In the genomic region with DNA sequence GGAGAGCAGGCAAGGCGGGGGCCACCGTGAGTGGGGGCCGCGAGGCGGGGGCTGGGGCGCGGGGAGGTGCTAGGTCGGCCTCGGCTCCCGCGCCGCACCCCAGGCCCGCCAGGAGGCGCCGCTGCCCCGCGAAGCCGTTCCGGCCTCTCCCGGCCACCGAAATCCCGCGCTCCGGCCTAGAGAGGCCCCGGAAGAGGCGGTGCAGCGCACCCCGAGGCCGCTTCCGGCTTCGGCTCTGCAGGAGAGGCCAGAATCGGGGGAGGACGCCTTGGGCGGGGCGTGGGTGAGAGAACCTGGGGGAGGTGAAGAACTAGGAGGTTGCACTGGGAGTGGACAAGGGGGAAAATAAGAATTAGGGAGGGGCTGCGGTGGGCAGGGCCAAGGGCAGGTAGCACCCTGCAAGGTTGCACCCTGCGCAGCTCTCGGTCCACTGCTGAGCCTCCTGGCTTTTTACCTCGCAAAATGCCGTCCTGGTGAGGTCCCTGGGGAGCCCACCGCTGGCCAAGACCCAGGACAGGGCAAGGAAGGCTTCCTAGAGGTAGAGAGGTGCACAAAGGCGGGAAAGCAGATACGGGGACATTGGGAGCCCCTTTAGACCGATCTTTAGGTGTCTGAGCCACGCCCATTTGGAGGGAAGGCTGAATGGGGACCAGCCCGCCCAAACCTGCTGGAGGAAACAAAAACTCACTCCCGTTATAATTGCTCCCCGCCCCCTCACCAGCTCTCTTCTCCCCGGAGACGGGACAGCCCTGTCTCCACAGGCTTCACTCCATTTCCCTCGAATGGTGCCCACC, we compare ENCODE assay signal across 1 cellular context.
TF ChIP-seq lines count a peak whose summit lies in the region.

No MANE protein-coding gene starts in this region.

TF ChIP-seq in HepG2, 621 proteins besides CTCF, POLR2A, EP300 and RAD21 (continued from another document and continues in another):
- TF ChIP-seq, protein P1, sequence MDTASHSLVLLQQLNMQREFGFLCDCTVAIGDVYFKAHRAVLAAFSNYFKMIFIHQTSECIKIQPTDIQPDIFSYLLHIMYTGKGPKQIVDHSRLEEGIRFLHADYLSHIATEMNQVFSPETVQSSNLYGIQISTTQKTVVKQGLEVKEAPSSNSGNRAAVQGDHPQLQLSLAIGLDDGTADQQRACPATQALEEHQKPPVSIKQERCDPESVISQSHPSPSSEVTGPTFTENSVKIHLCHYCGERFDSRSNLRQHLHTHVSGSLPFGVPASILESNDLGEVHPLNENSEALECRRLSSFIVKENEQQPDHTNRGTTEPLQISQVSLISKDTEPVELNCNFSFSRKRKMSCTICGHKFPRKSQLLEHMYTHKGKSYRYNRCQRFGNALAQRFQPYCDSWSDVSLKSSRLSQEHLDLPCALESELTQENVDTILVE (CRISPR knock-in tag; IDR thresholded peaks at IDR 0.05) = peak; percentile 92
- peak; percentile 72; the same call in 1 of the 2 replicates for TF ChIP-seq TIGD3 (CRISPR knock-in tag; IDR thresholded peaks at IDR 0.05; ENCODE audit: borderline replicate concordance)
- TF ChIP-seq PRDM4 (CRISPR knock-in tag; IDR thresholded peaks at IDR 0.05; ENCODE audit: borderline replicate concordance) = no peak
- peak; percentile 56; the same call in 1 of the 2 replicates for TF ChIP-seq KDM5A (IDR thresholded peaks at IDR 0.05; ENCODE audit: borderline replicate concordance, low read length)
- TF ChIP-seq ZBTB3 (CRISPR knock-in tag; IDR thresholded peaks at IDR 0.05; ENCODE audit: borderline replicate concordance, low read depth) = no peak; the same call in 1 of the 2 replicates
- TF ChIP-seq, protein P2, sequence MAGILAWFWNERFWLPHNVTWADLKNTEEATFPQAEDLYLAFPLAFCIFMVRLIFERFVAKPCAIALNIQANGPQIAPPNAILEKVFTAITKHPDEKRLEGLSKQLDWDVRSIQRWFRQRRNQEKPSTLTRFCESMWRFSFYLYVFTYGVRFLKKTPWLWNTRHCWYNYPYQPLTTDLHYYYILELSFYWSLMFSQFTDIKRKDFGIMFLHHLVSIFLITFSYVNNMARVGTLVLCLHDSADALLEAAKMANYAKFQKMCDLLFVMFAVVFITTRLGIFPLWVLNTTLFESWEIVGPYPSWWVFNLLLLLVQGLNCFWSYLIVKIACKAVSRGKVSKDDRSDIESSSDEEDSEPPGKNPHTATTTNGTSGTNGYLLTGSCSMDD (CRISPR knock-in tag; IDR thresholded peaks at IDR 0.05) = no peak
- TF ChIP-seq ZNF556 (CRISPR knock-in tag; IDR thresholded peaks at IDR 0.05; ENCODE audit: borderline replicate concordance) = peak; percentile 65
- TF ChIP-seq KDM4B (CRISPR knock-in tag; IDR thresholded peaks at IDR 0.05) = 0 out of 2 replicates have a peak, but pooled peaks have one; percentile 41
- TF ChIP-seq NCOA1 (CRISPR knock-in tag; IDR thresholded peaks at IDR 0.05) = peak; percentile 77; the same call in 1 of the 2 replicates
- TF ChIP-seq, protein P3, sequence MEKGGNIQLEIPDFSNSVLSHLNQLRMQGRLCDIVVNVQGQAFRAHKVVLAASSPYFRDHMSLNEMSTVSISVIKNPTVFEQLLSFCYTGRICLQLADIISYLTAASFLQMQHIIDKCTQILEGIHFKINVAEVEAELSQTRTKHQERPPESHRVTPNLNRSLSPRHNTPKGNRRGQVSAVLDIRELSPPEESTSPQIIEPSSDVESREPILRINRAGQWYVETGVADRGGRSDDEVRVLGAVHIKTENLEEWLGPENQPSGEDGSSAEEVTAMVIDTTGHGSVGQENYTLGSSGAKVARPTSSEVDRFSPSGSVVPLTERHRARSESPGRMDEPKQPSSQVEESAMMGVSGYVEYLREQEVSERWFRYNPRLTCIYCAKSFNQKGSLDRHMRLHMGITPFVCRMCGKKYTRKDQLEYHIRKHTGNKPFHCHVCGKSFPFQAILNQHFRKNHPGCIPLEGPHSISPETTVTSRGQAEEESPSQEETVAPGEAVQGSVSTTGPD (CRISPR knock-in tag; IDR thresholded peaks at IDR 0.05) = no peak
- no peak for TF ChIP-seq SOX13 (IDR thresholded peaks at IDR 0.05)
- peak in 1 of 2 experiments; percentile 54; a peak in 1 of 4 replicates for TF ChIP-seq SOX13 (CRISPR knock-in tag; conservative IDR thresholded peaks at IDR 0.05 in 1 of 2, IDR thresholded peaks at IDR 0.05 in 1 of 2)
- no peak for TF ChIP-seq NR2F2 (IDR thresholded peaks at IDR 0.05; ENCODE audit: borderline replicate concordance, low read depth)
- TF ChIP-seq JUN (CRISPR knock-in tag; IDR thresholded peaks at IDR 0.05) = no peak
- TF ChIP-seq, protein P4, sequence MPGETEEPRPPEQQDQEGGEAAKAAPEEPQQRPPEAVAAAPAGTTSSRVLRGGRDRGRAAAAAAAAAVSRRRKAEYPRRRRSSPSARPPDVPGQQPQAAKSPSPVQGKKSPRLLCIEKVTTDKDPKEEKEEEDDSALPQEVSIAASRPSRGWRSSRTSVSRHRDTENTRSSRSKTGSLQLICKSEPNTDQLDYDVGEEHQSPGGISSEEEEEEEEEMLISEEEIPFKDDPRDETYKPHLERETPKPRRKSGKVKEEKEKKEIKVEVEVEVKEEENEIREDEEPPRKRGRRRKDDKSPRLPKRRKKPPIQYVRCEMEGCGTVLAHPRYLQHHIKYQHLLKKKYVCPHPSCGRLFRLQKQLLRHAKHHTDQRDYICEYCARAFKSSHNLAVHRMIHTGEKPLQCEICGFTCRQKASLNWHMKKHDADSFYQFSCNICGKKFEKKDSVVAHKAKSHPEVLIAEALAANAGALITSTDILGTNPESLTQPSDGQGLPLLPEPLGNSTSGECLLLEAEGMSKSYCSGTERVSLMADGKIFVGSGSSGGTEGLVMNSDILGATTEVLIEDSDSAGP (CRISPR knock-in tag; IDR thresholded peaks at IDR 0.05; ENCODE audit: borderline replicate concordance) = peak; percentile 93; the same call in 1 of the 2 replicates
- peak; percentile 80 for TF ChIP-seq PRDM10 (CRISPR knock-in tag; IDR thresholded peaks at IDR 0.05; ENCODE audit: low read depth)
- TF ChIP-seq ZNF484 (CRISPR knock-in tag; IDR thresholded peaks at IDR 0.05; ENCODE audit: borderline replicate concordance, low read depth) = no peak
- TF ChIP-seq, protein P5, sequence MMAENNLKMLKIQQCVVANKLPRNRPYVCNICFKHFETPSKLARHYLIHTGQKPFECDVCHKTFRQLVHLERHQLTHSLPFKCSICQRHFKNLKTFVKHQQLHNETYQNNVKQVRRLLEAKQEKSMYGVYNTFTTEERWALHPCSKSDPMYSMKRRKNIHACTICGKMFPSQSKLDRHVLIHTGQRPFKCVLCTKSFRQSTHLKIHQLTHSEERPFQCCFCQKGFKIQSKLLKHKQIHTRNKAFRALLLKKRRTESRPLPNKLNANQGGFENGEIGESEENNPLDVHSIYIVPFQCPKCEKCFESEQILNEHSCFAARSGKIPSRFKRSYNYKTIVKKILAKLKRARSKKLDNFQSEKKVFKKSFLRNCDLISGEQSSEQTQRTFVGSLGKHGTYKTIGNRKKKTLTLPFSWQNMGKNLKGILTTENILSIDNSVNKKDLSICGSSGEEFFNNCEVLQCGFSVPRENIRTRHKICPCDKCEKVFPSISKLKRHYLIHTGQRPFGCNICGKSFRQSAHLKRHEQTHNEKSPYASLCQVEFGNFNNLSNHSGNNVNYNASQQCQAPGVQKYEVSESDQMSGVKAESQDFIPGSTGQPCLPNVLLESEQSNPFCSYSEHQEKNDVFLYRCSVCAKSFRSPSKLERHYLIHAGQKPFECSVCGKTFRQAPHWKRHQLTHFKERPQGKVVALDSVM (CRISPR knock-in tag; IDR thresholded peaks at IDR 0.05) = peak; percentile 94
- TF ChIP-seq ATF4 (CRISPR knock-in tag; IDR thresholded peaks at IDR 0.05) = no peak
- TF ChIP-seq LCORL (IDR thresholded peaks at IDR 0.05) = no peak
- TF ChIP-seq LCORL (CRISPR knock-in tag; IDR thresholded peaks at IDR 0.05) = peak; percentile 83
- TF ChIP-seq, protein P6, sequence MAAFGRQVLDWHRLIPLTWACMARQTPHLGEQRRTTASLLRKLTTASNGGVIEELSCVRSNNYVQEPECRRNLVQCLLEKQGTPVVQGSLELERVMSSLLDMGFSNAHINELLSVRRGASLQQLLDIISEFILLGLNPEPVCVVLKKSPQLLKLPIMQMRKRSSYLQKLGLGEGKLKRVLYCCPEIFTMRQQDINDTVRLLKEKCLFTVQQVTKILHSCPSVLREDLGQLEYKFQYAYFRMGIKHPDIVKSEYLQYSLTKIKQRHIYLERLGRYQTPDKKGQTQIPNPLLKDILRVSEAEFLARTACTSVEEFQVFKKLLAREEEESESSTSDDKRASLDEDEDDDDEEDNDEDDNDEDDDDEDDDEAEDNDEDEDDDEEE (CRISPR knock-in tag; IDR thresholded peaks at IDR 0.05) = 0 out of 2 replicates have a peak, but pooled peaks have one; percentile 26
- peak; percentile 49; the same call in 1 of the 2 replicates for TF ChIP-seq ZNF136 (CRISPR knock-in tag; IDR thresholded peaks at IDR 0.05; ENCODE audit: low read depth)
- peak; percentile 52 for TF ChIP-seq NFYB (CRISPR knock-in tag; IDR thresholded peaks at IDR 0.05)
- TF ChIP-seq MAF1 (CRISPR knock-in tag; IDR thresholded peaks at IDR 0.05; ENCODE audit: borderline replicate concordance) = no peak
- TF ChIP-seq RBM39 (IDR thresholded peaks at IDR 0.05; ENCODE audit: low read depth, low read length, poor library complexity, severe bottlenecking) = no peak
- 0 out of 2 replicates have a peak, but pooled peaks have one; percentile 14 for TF ChIP-seq MEF2D (CRISPR knock-in tag; IDR thresholded peaks at IDR 0.05)
- 0 out of 2 replicates have a peak, but pooled peaks have one; percentile 49 for TF ChIP-seq ZNF343 (CRISPR knock-in tag; IDR thresholded peaks at IDR 0.05)
- TF ChIP-seq TRIM24 (CRISPR knock-in tag; IDR thresholded peaks at IDR 0.05) = no peak
- TF ChIP-seq SIX4 (CRISPR knock-in tag; IDR thresholded peaks at IDR 0.05) = peak; percentile 73; the same call in 1 of the 2 replicates
- no peak for TF ChIP-seq IKZF4 (CRISPR knock-in tag; IDR thresholded peaks at IDR 0.05; ENCODE audit: borderline replicate concordance, low read depth, not compliant biosample characterization)
- no peak for TF ChIP-seq SRSF9 (IDR thresholded peaks at IDR 0.05; ENCODE audit: borderline replicate concordance, insufficient read depth, low read depth, low read length, poor library complexity, severe bottlenecking)
- TF ChIP-seq RFXAP (CRISPR knock-in tag; IDR thresholded peaks at IDR 0.05; ENCODE audit: borderline replicate concordance) = peak; percentile 71
- TF ChIP-seq MAZ (IDR thresholded peaks at IDR 0.05; ENCODE audit: borderline replicate concordance, low read depth, low read length) = peak; percentile 42
- TF ChIP-seq MAZ (CRISPR knock-in tag; IDR thresholded peaks at IDR 0.05; ENCODE audit: low read depth) = peak; percentile 86
- TF ChIP-seq PLRG1 (conservative IDR thresholded peaks at IDR 0.05) = no peak
- 0 out of 2 replicates have a peak, but pooled peaks have one; percentile 3 for TF ChIP-seq SRF (IDR thresholded peaks at IDR 0.05; ENCODE audit: low read depth, low read length)
- no peak; the same call in 1 of the 2 replicates for TF ChIP-seq ZNF124 (CRISPR knock-in tag; IDR thresholded peaks at IDR 0.05)
- TF ChIP-seq ETV5 (CRISPR knock-in tag; IDR thresholded peaks at IDR 0.05; ENCODE audit: borderline replicate concordance) = peak; percentile 94
- no peak; the same call in 1 of the 2 replicates for TF ChIP-seq ZNF749 (CRISPR knock-in tag; IDR thresholded peaks at IDR 0.05; ENCODE audit: borderline replicate concordance)
